8 cellular contexts compared by ENCODE assay signal in genomic region chr19:12065100-12065538, GRCh38. TPM values are rescaled to one million over a fixed set of nuclear protein-coding genes. Genes with fewer than 3 reads are reported as not detected.
DNase-seq lines count a peak whose midpoint lies in the region; ATAC-seq, FAIRE-seq and TF ChIP-seq lines count a peak whose summit lies in the region.

No MANE protein-coding gene starts in this region.

- DNase-seq in RCC 7860 (ENCODE audit: low spot score) (peak; percentile 12), dermis microvascular lymphatic vessel endothelial cell (ENCODE audit: low read depth in 2 of 2) (peak; percentile 11 to 31), NCI-H2171 treated with DMSO at 0.1 percent for 48 hours (lab: John Stamatoyannopoulos, UW) (no peak)
- no peak for DNase-seq in stimulated activated naive CD8-positive, alpha-beta T cell treated with anti-CD3 and anti-CD28 coated beads, Interleukin-15, Interleukin-2, amounts not matched to agents 100 U/mL and 50 U/mL, for 24 hours

- H3K27me3 ChIP-seq in ACC112 (ENCODE audit: insufficient read depth, low read length), result no peaks in the 10 kb centered on the region
- H3K27me3 ChIP-seq in liver (ENCODE audit: control insufficient read depth in 4 of 4, insufficient read depth in 4 of 4, low read length in 3 of 4), result no peaks in the 10 kb centered on the region

- H2AFZ ChIP-seq in ACC112 (ENCODE audit: low read length, unreplicated experiment), result peak overlapping the region; percentile 91

- H3K9ac ChIP-seq in liver (ENCODE audit: low read depth in 1 of 2, low read length in 2 of 2), result peak overlapping the region; percentile 81 to 83

- FAIRE-seq in RCC 7860 (lab: Jason Lieb, UNC), result no peak

- TF ChIP-seq RAD21 in liver (IDR thresholded peaks at IDR 0.05), result no peak

- H3K4me1 ChIP-seq in ACC112 (ENCODE audit: control insufficient read depth, insufficient read depth, low read length, unreplicated experiment) (no peaks in the 10 kb centered on the region), liver (ENCODE audit: control insufficient read depth in 4 of 4, insufficient read depth in 4 of 4, low read length in 3 of 4) (peaks cover 3 to 7% (median 4%) of the 10 kb centered on the region in 4 donors)

- ATAC-seq in GM18517 (IDR thresholded peaks at IDR 0.05; ENCODE audit: unreplicated experiment) (peak; percentile 29), GM21447 (IDR thresholded peaks at IDR 0.05; ENCODE audit: unreplicated experiment) (no peak)
- ATAC-seq in stimulated activated naive CD8-positive, alpha-beta T cell treated with anti-CD3 and anti-CD28 coated beads, Interleukin-15, Interleukin-2, amounts not matched to agents 100 U/mL and 50 U/mL, for 24 hours, result peak; percentile 40

- no peak for TF ChIP-seq CTCF in liver (IDR thresholded peaks at IDR 0.05; ENCODE audit: low read depth, low read length, missing input control)

- H3K4me3 ChIP-seq in ACC112 (ENCODE audit: low read depth, low read length) (peak overlapping the region; percentile 99), liver (ENCODE audit: low read depth in 1 of 3, low read length in 3 of 3) (peak overlapping the region; percentile 75 to 99 (median 90))

- H3K27ac ChIP-seq in ACC112 (ENCODE audit: low read depth, low read length) (peak overlapping the region; percentile 82), liver (ENCODE audit: low read depth in 1 of 2, low read length in 2 of 2) (peak overlapping the region; percentile 79 to 92)

- H3K9me3 ChIP-seq in liver (ENCODE audit: control insufficient read depth in 4 of 4, low read length in 3 of 4), result peaks cover 7 to 20% (median 8%) of the 10 kb centered on the region in 4 donors

- peaks cover 24% of the 10 kb centered on the region for H3K79me2 ChIP-seq in ACC112 (ENCODE audit: control insufficient read depth, insufficient read depth, low read length, unreplicated experiment)

- peaks cover 5% of the 10 kb centered on the region for H3K36me3 ChIP-seq in ACC112 (ENCODE audit: insufficient read depth, low read length)
- H3K36me3 ChIP-seq in liver (ENCODE audit: control insufficient read depth in 4 of 4, insufficient read depth in 3 of 4, low read depth in 1 of 4, low read length in 3 of 4), result peaks cover 0 to 4% (median 1%) of the 10 kb centered on the region in 4 donors

- 6% methylated on average over 23 of the region's 23 CpGs for WGBS in liver

TF ChIP-seq in liver, 16 proteins besides CTCF, POLR2A, EP300 and RAD21:
- TF ChIP-seq FOXA1 (IDR thresholded peaks at IDR 0.05) (no peak), FOXA2 (IDR thresholded peaks at IDR 0.05) (no peak), ZBTB33 (IDR thresholded peaks at IDR 0.05) (no peak), MAX (IDR thresholded peaks at IDR 0.05) (no peak), TAF1 (conservative IDR thresholded peaks at IDR 0.05) (no peak), GABPA (IDR thresholded peaks at IDR 0.05 in 1 of 2, conservative IDR thresholded peaks at IDR 0.05 in 1 of 2) (no peak), ATF3 (IDR thresholded peaks at IDR 0.05) (no peak), YY1 (IDR thresholded peaks at IDR 0.05) (no peak), NR2F2 (IDR thresholded peaks at IDR 0.05) (no peak), HNF4G (IDR thresholded peaks at IDR 0.05) (no peak), RXRA (IDR thresholded peaks at IDR 0.05) (no peak), HNF4A (conservative IDR thresholded peaks at IDR 0.05) (no peak), REST (IDR thresholded peaks at IDR 0.05) (no peak), EGR1 (IDR thresholded peaks at IDR 0.05; ENCODE audit: low read depth in 2 of 2) (no peak), JUND (IDR thresholded peaks at IDR 0.05) (no peak), SP1 (IDR thresholded peaks at IDR 0.05) (no peak)

RNA-seq across cellular contexts. Expression of gene ZNF844, which starts 0.6 kb away (rescaled TPM):
- total RNA-seq in dermis microvascular lymphatic vessel endothelial cell (2.2 and 3.0 TPM in 2 replicates), liver (1 to 10 TPM; 4.4 to 5.6 TPM)
- polyA plus RNA-seq in liver, result 1 to 10 TPM in 1 of 2 donors, under 1 TPM in 1; 0.72 to 1.4 TPM

RNA-seq across cellular contexts. Expression of gene ZNF878, which starts 12.4 kb away (rescaled TPM):
- total RNA-seq in dermis microvascular lymphatic vessel endothelial cell, result 0.13 and 0.26 TPM in 2 replicates
- total RNA-seq in liver, result under 1 TPM; 0.25 to 0.33 TPM
- not detected for polyA plus RNA-seq in liver

RNA-seq across cellular contexts. Expression of gene ZNF433, which starts 29.6 kb away (rescaled TPM):
- total RNA-seq in dermis microvascular lymphatic vessel endothelial cell, result 1.2 and 2.0 TPM in 2 replicates
- total RNA-seq in liver, result 1 to 10 TPM; 1.8 to 4.7 TPM
- 1 to 10 TPM; 1.3 to 3.2 TPM for polyA plus RNA-seq in liver

Comparison
In these comparisons a context has a peak if more than half of its experiments do, and no peak if none do; other contexts are left out.
1. DNase-seq: peak in RCC 7860 (single experiment) and dermis microvascular lymphatic vessel endothelial cell (2 of 2); none in stimulated activated naive CD8-positive, alpha-beta T cell treated with anti-CD3 and anti-CD28 coated beads, Interleukin-15, Interleukin-2, amounts not matched to agents 100 U/mL and 50 U/mL, for 24 hours (single experiment) and NCI-H2171 treated with DMSO at 0.1 percent for 48 hours (single experiment).